ENCODE assay signal across 21 cellular contexts in the genomic region with DNA sequence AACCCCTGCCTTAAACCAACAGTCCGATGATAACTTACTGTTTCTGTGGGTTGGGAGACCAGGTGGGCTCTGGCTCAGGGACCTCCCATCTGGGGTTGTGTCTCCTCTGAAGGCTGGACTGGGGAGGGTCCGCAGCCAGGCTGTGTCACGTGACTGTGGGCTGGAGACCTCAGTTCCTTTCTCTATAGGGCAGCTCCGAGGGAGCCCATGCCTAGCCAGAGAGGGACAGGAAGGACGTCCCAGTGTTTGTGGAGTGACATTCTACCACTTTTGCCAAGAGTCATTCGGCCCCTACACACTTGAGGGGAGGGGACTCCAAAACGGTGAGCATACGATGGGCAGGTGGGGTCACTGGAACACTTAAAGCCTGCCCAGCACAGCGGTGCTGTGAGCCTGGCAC. TPM values are rescaled to one million over a fixed set of nuclear protein-coding genes. Genes with fewer than 3 reads are reported as not detected.
A peak's percentile ranks its signal among the peaks of the same experiment; 100 is the strongest.
DNase-seq lines count a peak whose midpoint lies in the region; ATAC-seq and TF ChIP-seq lines count a peak whose summit lies in the region.
"Had no signal": no experiment of that assay in that cellular context is flagged by ENCODE, and none has a peak within 500 bp of the region (broad histone marks: within the 10 kb centered on the region; RNA-seq: fewer than 3 reads in every experiment).

No MANE protein-coding gene starts in this region.

- H3K27ac ChIP-seq in BLaER1 (no peak overlapping the region), neural cell (ENCODE audit: low read length) (peak overlapping the region; percentile 33)
- H3K27ac ChIP-seq: testis had no signal

- peak overlapping the region; percentile 91; the same call in 1 of the 2 replicates for H3K4me2 ChIP-seq in BLaER1
- peak overlapping the region; percentile 51 for H3K4me2 ChIP-seq in neural cell (ENCODE audit: low read length)

- H3K9me2 ChIP-seq in neural cell (ENCODE audit: insufficient read depth, low read length), result no peaks in the 10 kb centered on the region

- no peak for TF ChIP-seq CTCF in neural cell (IDR thresholded peaks at IDR 0.05; ENCODE audit: poor library complexity, severe bottlenecking)

- TF ChIP-seq EP300 in neural cell (conservative IDR thresholded peaks at IDR 0.05; ENCODE audit: poor library complexity, severe bottlenecking), result no peak

- peaks cover 26% of the 10 kb centered on the region for H3K4me1 Mint-ChIP-seq in T-helper 17 cell

- peaks cover 6% of the 10 kb centered on the region for H3F3A ChIP-seq in neural cell (ENCODE audit: insufficient read depth, low read length, poor library complexity, severe bottlenecking)

- intact Hi-C loops in left colon (cut with DNase I, micrococcal nuclease), result no loop called here

- no peak overlapping the region for H3K4me3 Mint-ChIP-seq in T-helper 17 cell
- H3K4me3 Mint-ChIP-seq: activated CD8-positive, alpha-beta T cell treated with anti-CD3 and anti-CD28 coated beads for 36 hours; CD8-positive, alpha-beta T cell; central memory CD8-positive, alpha-beta T cell; stimulated activated memory B cell treated with anti-CD40 and anti-IgM and Interleukin-4, amounts not matched to agents 10 μg/mL and 1 μg/mL and 100 μg/mL, for 72 hours had no signal

- ATAC-seq in T-helper 17 cell (no peak), left colon (no peak)
- ATAC-seq: activated CD8-positive, alpha-beta T cell treated with anti-CD3 and anti-CD28 coated beads for 36 hours; CD8-positive, alpha-beta T cell; esophagus mucosa; stimulated activated memory B cell treated with anti-CD40 and anti-IgM and Interleukin-4, amounts not matched to agents 10 μg/mL and 1 μg/mL and 100 μg/mL, for 72 hours had no signal

- H3K4me1 ChIP-seq in BLaER1, result peaks cover 44% of the 10 kb centered on the region

- H3K9me3 ChIP-seq in BLaER1 (peaks cover 12% of the 10 kb centered on the region), T-helper 17 cell (ENCODE audit: control insufficient read depth, low read length, poor library complexity, severe bottlenecking) (no peaks in the 10 kb centered on the region), neural cell (ENCODE audit: low read length) (no peaks in the 10 kb centered on the region)
- H3K9me3 ChIP-seq: testis had no signal

- no peaks in the 10 kb centered on the region for H3K36me3 Mint-ChIP-seq in T-helper 17 cell (ENCODE audit: low read depth)

- no peak overlapping the region for H2AFZ ChIP-seq in neural cell (ENCODE audit: low read depth, low read length)

- no peak for TF ChIP-seq RAD21 in neural cell (conservative IDR thresholded peaks at IDR 0.05)

- no peak overlapping the region for H3K4me3 ChIP-seq in BLaER1
- H3K4me3 ChIP-seq in neural cell (ENCODE audit: low read length), result peak overlapping the region; percentile 80
- H3K4me3 ChIP-seq: testis had no signal

- H3K27me3 ChIP-seq in BLaER1 (no peaks in the 10 kb centered on the region), neural cell (ENCODE audit: insufficient read depth, low read depth, low read length) (no peaks in the 10 kb centered on the region)
- H3K27me3 ChIP-seq: testis had no signal

- H3K36me3 ChIP-seq in BLaER1 (peaks cover 59% of the 10 kb centered on the region), neural cell (ENCODE audit: insufficient read depth, low read length) (no peaks in the 10 kb centered on the region)

- H3K9ac ChIP-seq in BLaER1, result no peak overlapping the region
- no peak overlapping the region for H3K9ac ChIP-seq in neural cell (ENCODE audit: low read length)

- H3K27me3 Mint-ChIP-seq in T-helper 17 cell, result no peaks in the 10 kb centered on the region
- H3K27me3 Mint-ChIP-seq: activated B cell treated with CpG ODN at 0.5 μM for 24 hours; activated CD8-positive, alpha-beta T cell treated with anti-CD3 and anti-CD28 coated beads for 36 hours; central memory CD8-positive, alpha-beta T cell; stimulated activated memory B cell treated with anti-CD40 and anti-IgM and Interleukin-4, amounts not matched to agents 10 μg/mL and 1 μg/mL and 100 μg/mL, for 72 hours had no signal

- H3K27ac Mint-ChIP-seq in T-helper 17 cell, result peak overlapping the region; percentile 21
- H3K27ac Mint-ChIP-seq: activated B cell treated with CpG ODN at 0.5 μM for 24 hours; activated CD8-positive, alpha-beta T cell treated with anti-CD3 and anti-CD28 coated beads for 36 hours; stimulated activated memory B cell treated with anti-CD40 and anti-IgM and Interleukin-4, amounts not matched to agents 10 μg/mL and 1 μg/mL and 100 μg/mL, for 72 hours had no signal

- H4K20me1 ChIP-seq in BLaER1, result peaks cover 86% of the 10 kb centered on the region
- H4K20me1 ChIP-seq in neural cell (ENCODE audit: insufficient read depth), result peaks cover 32% of the 10 kb centered on the region

- H3K79me2 ChIP-seq in neural cell (replicated peaks; ENCODE audit: insufficient read depth, low read length), result peaks cover 80% of the 10 kb centered on the region

- no peak for DNase-seq in T-helper 17 cell
- no peak for DNase-seq in AG08396 (ENCODE audit: low spot score)
- no peak for DNase-seq in stimulated activated CD4-positive, alpha-beta T cell treated with anti-CD3 and anti-CD28 coated beads, Interleukin-1b, Interleukin-23, amount 100 ng/mL, for 48 hours
- DNase-seq in left colon, result no peak
- DNase-seq: activated B cell treated with CpG ODN at 0.5 μM for 24 hours; activated CD8-positive, alpha-beta T cell treated with anti-CD3 and anti-CD28 coated beads for 36 hours; activated naive CD4-positive, alpha-beta T cell; activated T-cell treated with anti-CD3 and anti-CD28 coated beads, Interleukin-2, amount 50 U/mL, for 1 hour; anterior cingulate cortex; CD8-positive, alpha-beta T cell; effector CD4-positive, alpha-beta T cell; NCI-H1694 treated with DMSO at 0.1 percent for 48 hours; NCI-H774; retina; testis had no signal

TF ChIP-seq in neural cell, 6 proteins besides CTCF, POLR2A, EP300 and RAD21:
- no peak for TF ChIP-seq EZH2 (IDR thresholded peaks at IDR 0.05; ENCODE audit: borderline replicate concordance, insufficient read depth, low read length, poor library complexity, severe bottlenecking)
- no peak for TF ChIP-seq MXI1 (conservative IDR thresholded peaks at IDR 0.05; ENCODE audit: poor library complexity, severe bottlenecking)
- no peak for TF ChIP-seq SMC3 (conservative IDR thresholded peaks at IDR 0.05; ENCODE audit: poor library complexity)
- no peak for TF ChIP-seq TAF1 (IDR thresholded peaks at IDR 0.05; ENCODE audit: low read depth)
- TF ChIP-seq POLR2AphosphoS5 (IDR thresholded peaks at IDR 0.05), result no peak
- TF ChIP-seq, protein P1, sequence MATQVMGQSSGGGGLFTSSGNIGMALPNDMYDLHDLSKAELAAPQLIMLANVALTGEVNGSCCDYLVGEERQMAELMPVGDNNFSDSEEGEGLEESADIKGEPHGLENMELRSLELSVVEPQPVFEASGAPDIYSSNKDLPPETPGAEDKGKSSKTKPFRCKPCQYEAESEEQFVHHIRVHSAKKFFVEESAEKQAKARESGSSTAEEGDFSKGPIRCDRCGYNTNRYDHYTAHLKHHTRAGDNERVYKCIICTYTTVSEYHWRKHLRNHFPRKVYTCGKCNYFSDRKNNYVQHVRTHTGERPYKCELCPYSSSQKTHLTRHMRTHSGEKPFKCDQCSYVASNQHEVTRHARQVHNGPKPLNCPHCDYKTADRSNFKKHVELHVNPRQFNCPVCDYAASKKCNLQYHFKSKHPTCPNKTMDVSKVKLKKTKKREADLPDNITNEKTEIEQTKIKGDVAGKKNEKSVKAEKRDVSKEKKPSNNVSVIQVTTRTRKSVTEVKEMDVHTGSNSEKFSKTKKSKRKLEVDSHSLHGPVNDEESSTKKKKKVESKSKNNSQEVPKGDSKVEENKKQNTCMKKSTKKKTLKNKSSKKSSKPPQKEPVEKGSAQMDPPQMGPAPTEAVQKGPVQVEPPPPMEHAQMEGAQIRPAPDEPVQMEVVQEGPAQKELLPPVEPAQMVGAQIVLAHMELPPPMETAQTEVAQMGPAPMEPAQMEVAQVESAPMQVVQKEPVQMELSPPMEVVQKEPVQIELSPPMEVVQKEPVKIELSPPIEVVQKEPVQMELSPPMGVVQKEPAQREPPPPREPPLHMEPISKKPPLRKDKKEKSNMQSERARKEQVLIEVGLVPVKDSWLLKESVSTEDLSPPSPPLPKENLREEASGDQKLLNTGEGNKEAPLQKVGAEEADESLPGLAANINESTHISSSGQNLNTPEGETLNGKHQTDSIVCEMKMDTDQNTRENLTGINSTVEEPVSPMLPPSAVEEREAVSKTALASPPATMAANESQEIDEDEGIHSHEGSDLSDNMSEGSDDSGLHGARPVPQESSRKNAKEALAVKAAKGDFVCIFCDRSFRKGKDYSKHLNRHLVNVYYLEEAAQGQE (IDR thresholded peaks at IDR 0.05; ENCODE audit: borderline replicate concordance), result no peak

RNA-seq across cellular contexts. Expression of gene PCGF3, which starts 4.5 kb away (rescaled TPM):
- 10 to 100 TPM; 31.3 to 38.0 TPM for total RNA-seq in T-helper 17 cell
- 117 and 131 TPM in 2 replicates for polyA plus RNA-seq in neural cell
- polyA minus RNA-seq in neural cell, result 130 and 145 TPM in 2 replicates
- 10 to 100 TPM; 46.9 to 51.9 TPM for total RNA-seq in left colon

RNA-seq across cellular contexts. Expression of gene SLC49A3, which starts 21.2 kb away (rescaled TPM):
- total RNA-seq in T-helper 17 cell, result 1 to 10 TPM; 1.1 to 2.7 TPM
- not detected in 2 replicates for polyA plus RNA-seq in neural cell
- polyA minus RNA-seq in neural cell, result not detected in 2 replicates
- total RNA-seq in left colon, result 10 to 100 TPM; 10.7 to 15.8 TPM
- total RNA-seq: M059J had no signal

RNA-seq across cellular contexts. Expression of gene MYL5, which starts 35.8 kb away (rescaled TPM):
- total RNA-seq in T-helper 17 cell, result 10 to 100 TPM; 20.3 to 22.9 TPM
- polyA plus RNA-seq in neural cell, result 15.1 and 18.3 TPM in 2 replicates
- 9.5 and 11.4 TPM in 2 replicates for polyA minus RNA-seq in neural cell
- total RNA-seq in left colon, result 10 to 100 TPM; 30.0 to 37.1 TPM

RNA-seq across cellular contexts. Expression of gene ATP5ME, which starts 36.0 kb away (rescaled TPM):
- total RNA-seq in T-helper 17 cell, result 100 to 1,000 TPM in 1 of 2 donors, 10 to 100 TPM in 1; 98.4 to 120 TPM
- polyA plus RNA-seq in neural cell, result 156 and 276 TPM in 2 replicates
- polyA minus RNA-seq in neural cell, result 34.8 and 38.3 TPM in 2 replicates
- 100 to 1,000 TPM; 383 to 496 TPM for total RNA-seq in left colon
